ENCODE assay signal across 13 cellular contexts in genomic region chr5:76958976-76959767, GRCh38. TPM values are rescaled to one million over a fixed set of nuclear protein-coding genes. Genes with fewer than 3 reads are reported as not detected.
A peak's percentile ranks its signal among the peaks of the same experiment; 100 is the strongest.
DNase-seq lines count a peak whose midpoint lies in the region; ATAC-seq and TF ChIP-seq lines count a peak whose summit lies in the region.
"Had no signal": no experiment of that assay in that cellular context is flagged by ENCODE, and none has a peak within 500 bp of the region (broad histone marks: within the 10 kb centered on the region; RNA-seq: fewer than 3 reads in every experiment).

No MANE protein-coding gene starts in this region.

- H3K27ac ChIP-seq in left ventricle myocardium inferior (replicated peaks) = peak overlapping the region; percentile 7
- no peak overlapping the region for H3K27ac ChIP-seq in SK-N-MC
- peak overlapping the region in 1 of 4 donors; percentile 42 for H3K27ac ChIP-seq in upper lobe of left lung
- H3K27ac ChIP-seq: vagina had no signal

- H3K36me3 ChIP-seq in left ventricle myocardium inferior = no peaks in the 10 kb centered on the region
- H3K36me3 ChIP-seq in SK-N-MC (ENCODE audit: insufficient read depth, low read length) = no peaks in the 10 kb centered on the region
- H3K36me3 ChIP-seq in upper lobe of left lung = no peaks in the 10 kb centered on the region
- H3K36me3 ChIP-seq: BLaER1 treated with 17β-estradiol and CSF1 and Interleukin-3, amounts not matched to agents 10 nM and 100 nM; vagina had no signal

- 47 to 57% methylated on average over 6 of the region's 6 CpGs for WGBS in upper lobe of left lung, 2 donors

- H3K9me3 ChIP-seq in left ventricle myocardium inferior (replicated peaks) (no peaks in the 10 kb centered on the region), SK-N-MC (ENCODE audit: low read depth, low read length) (no peaks in the 10 kb centered on the region), upper lobe of left lung (no peaks in the 10 kb centered on the region)
- H3K9me3 ChIP-seq: vagina had no signal

- peaks cover 33% of the 10 kb centered on the region for H3K27me3 ChIP-seq in left ventricle myocardium inferior (ENCODE audit: low read depth)
- H3K27me3 ChIP-seq in upper lobe of left lung = peaks cover 0 to 4% (median under 1%) of the 10 kb centered on the region in 4 donors
- H3K27me3 ChIP-seq: BLaER1 treated with 17β-estradiol and CSF1 and Interleukin-3, amounts not matched to agents 10 nM and 100 nM; vagina had no signal

- no peak for TF ChIP-seq CTCF in left ventricle myocardium inferior (IDR thresholded peaks at IDR 0.05; ENCODE audit: borderline replicate concordance)
- no peak for TF ChIP-seq CTCF in fibroblast of pulmonary artery (IDR thresholded peaks at IDR 0.05; ENCODE audit: low read length, missing control alignments)
- TF ChIP-seq CTCF in upper lobe of left lung (IDR thresholded peaks at IDR 0.05) = no peak

- H3K9ac ChIP-seq in SK-N-MC (ENCODE audit: insufficient read length) = no peak overlapping the region

- H3K4me3 ChIP-seq in left ventricle myocardium inferior (no peak overlapping the region), SK-N-MC (no peak overlapping the region), fibroblast of pulmonary artery (replicated peaks; ENCODE audit: low read depth, low read length) (no peak overlapping the region), upper lobe of left lung (no peak overlapping the region)
- H3K4me3 ChIP-seq: vagina had no signal

- peaks cover 6% of the 10 kb centered on the region for H3K4me1 ChIP-seq in left ventricle myocardium inferior
- H3K4me1 ChIP-seq in upper lobe of left lung = peaks cover 1 to 13% (median 4%) of the 10 kb centered on the region in 4 donors
- H3K4me1 ChIP-seq: vagina had no signal

- no peak for TF ChIP-seq POLR2A in upper lobe of left lung (IDR thresholded peaks at IDR 0.05)

- intact Hi-C loops in left ventricle myocardium inferior (cut with micrococcal nuclease) = no loop called here
- intact Hi-C loops in Right ventricle myocardium inferior (cut with DNase I) = no loop called here

- ATAC-seq in Right ventricle myocardium inferior = no peak
- peak; percentile 71 to 73 for ATAC-seq in upper lobe of left lung (ENCODE audit: low FRiP score in 2 of 2)
- no peak for ATAC-seq in HG03045 (IDR thresholded peaks at IDR 0.05; ENCODE audit: unreplicated experiment)

- DNase-seq in left ventricle myocardium inferior = no peak
- DNase-seq in Right ventricle myocardium inferior (ENCODE audit: missing footprints) = no peak
- peak; percentile 37 for DNase-seq in SK-N-MC (ENCODE audit: low read depth, low spot score)
- peak; percentile 64 for DNase-seq in fibroblast of pulmonary artery (ENCODE audit: low read depth)
- DNase-seq in upper lobe of left lung = no peak
- DNase-seq in NCI-H510A (lab: John Stamatoyannopoulos, UW) = no peak
- no peak for DNase-seq in stimulated activated CD4-positive, alpha-beta T cell treated with anti-CD3 and anti-CD28 coated beads, Interleukin-4, amount 100 ng/mL, for 4 hours
- DNase-seq: NCI-H1417; stimulated activated CD4-positive, alpha-beta T cell treated with anti-CD3 and anti-CD28 coated beads, Interleukin-2, amount 100 ng/mL, for 24 hours had no signal

- no peak for TF ChIP-seq EP300 in upper lobe of left lung (IDR thresholded peaks at IDR 0.05)

RNA-seq across cellular contexts. Expression of gene CRHBP, which starts 6.3 kb away (rescaled TPM):
- total RNA-seq in left ventricle myocardium inferior = 0.63 TPM
- total RNA-seq in Right ventricle myocardium inferior = 1.3 TPM
- total RNA-seq in upper lobe of left lung = under 1 TPM in 3 of 6 donors, not detected in 3; 0.30 to 0.81 (median 0.63) TPM
- total RNA-seq: activated T-helper 1 cell treated with anti-CD3 and anti-CD28 coated beads, Interleukin-12 subunit alpha, Interleukin-12 subunit beta, Interleukin-2, Interleukin-4 antibody, amounts not matched to agents 30 ng/mL and 10 ng/mL and 1 ng/mL, durations not matched to agents 14 hours and 24 hours and 36 hours had no signal

Comparison
In these comparisons a context has a peak if more than half of its experiments do, and no peak if none do; other contexts are left out.
1. DNase-seq: peak in SK-N-MC (single experiment) and fibroblast of pulmonary artery (single experiment); none in left ventricle myocardium inferior (single experiment), Right ventricle myocardium inferior (single experiment), upper lobe of left lung (0 of 2), NCI-H510A (single experiment) and stimulated activated CD4-positive, alpha-beta T cell treated with anti-CD3 and anti-CD28 coated beads, Interleukin-4, amount 100 ng/mL, for 4 hours (0 of 2).
2. ATAC-seq: peak in upper lobe of left lung (2 of 2); none in Right ventricle myocardium inferior (single experiment) and HG03045 (single experiment).